1 cellular context compared by ENCODE assay signal in the genomic region with DNA sequence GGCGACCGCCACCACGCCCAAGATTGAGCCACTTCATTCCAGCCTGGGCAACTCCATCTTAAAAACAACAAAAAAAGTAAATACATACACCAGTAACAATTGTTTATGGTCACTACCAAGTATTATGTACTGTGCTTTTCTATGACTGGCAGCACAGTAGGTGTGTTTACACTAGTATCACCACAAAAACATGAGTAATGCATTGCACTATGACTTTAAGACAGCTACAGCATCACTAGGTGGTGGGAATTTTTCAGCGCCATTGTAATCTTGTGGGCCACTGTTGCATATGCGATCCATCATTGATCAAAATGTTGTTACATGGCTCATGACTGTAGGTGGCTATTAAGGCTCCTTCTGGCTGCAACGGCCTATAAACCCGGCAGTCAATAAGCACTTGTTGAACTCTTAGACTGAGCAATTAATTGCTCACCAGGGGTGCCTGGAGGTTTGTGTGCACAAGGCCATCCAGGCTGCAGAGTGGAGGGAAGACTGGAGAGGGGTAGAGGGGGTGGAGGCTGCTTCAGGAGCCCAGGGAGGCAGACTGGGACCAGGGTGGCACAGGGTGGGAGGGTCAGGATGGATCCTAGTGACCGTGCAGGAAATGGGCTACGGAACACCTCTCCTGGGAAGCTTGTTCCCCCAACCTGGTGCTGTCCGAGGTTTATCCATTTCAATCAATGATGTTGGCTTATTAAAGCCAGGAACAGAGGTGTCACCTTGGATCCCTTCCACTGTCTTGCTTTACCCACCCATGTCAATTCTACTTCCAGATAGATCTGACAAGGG.
TF ChIP-seq lines count a peak whose summit lies in the region.

No MANE protein-coding gene starts in this region.

TF ChIP-seq in HCT116, 20 proteins besides CTCF, POLR2A, EP300 and RAD21 (continued from another document):
- TF ChIP-seq SRF (IDR thresholded peaks at IDR 0.05; ENCODE audit: low read depth) (no peak), ELF1 (IDR thresholded peaks at IDR 0.05; ENCODE audit: borderline replicate concordance, low read depth) (no peak), EZH2 (IDR thresholded peaks at IDR 0.05) (no peak)
